Comparison of ENCODE assay signal across 1 cellular context in the genomic region with DNA sequence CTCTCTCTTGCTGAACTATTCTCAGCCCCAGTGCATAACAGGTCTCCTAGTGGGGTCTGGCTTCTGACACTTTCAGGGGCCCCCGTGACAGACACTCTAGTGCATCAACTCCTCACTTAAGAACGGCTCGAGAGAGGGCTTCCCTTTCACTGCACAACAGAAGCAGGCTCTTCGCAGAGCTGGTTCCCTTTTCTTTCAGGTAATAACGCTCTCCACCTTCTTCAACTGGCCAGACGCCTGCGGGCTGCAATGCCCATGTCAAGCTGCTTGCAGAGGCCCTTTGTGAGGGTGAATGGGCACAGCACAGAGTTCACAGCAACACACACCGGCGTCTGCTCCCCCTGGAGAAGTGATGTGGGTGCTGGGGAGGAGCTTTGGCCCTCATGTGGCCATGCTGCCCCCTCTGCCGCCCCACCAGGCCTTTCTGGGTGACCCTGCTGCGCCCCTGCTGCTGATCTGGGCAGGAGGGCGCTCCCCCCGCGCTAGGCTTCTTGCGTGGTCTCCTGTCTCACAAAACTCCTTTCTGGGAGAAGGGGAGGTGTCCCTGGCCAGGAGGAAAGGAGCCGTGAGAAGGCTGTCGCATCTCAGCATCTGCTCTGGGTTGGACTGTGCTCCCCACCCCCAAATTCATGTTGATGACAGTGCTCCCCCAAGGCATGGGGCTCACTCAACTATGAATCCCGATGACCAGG.
A peak's percentile ranks its signal among the peaks of the same experiment; 100 is the strongest.
TF ChIP-seq lines count a peak whose summit lies in the region.

No MANE protein-coding gene starts in this region.

TF ChIP-seq in HepG2, 621 proteins besides CTCF, POLR2A, EP300 and RAD21:
- TF ChIP-seq AKAP8 (CRISPR knock-in tag; IDR thresholded peaks at IDR 0.05) (0 out of 2 replicates have a peak, but pooled peaks have one; percentile 26), FOXK1 (CRISPR knock-in tag; IDR thresholded peaks at IDR 0.05; ENCODE audit: borderline replicate concordance, low read depth) (no peak), AGO2 (optimal IDR thresholded peaks at IDR 0.05; ENCODE audit: low read depth, low read length) (peak; percentile 36), ZNF263 (CRISPR knock-in tag; IDR thresholded peaks at IDR 0.05) (0 out of 2 replicates have a peak, but pooled peaks have one; percentile 40), ETV5 (CRISPR knock-in tag; IDR thresholded peaks at IDR 0.05; ENCODE audit: borderline replicate concordance) (no peak)
- TF ChIP-seq, protein P1, sequence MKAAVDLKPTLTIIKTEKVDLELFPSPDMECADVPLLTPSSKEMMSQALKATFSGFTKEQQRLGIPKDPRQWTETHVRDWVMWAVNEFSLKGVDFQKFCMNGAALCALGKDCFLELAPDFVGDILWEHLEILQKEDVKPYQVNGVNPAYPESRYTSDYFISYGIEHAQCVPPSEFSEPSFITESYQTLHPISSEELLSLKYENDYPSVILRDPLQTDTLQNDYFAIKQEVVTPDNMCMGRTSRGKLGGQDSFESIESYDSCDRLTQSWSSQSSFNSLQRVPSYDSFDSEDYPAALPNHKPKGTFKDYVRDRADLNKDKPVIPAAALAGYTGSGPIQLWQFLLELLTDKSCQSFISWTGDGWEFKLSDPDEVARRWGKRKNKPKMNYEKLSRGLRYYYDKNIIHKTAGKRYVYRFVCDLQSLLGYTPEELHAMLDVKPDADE (CRISPR knock-in tag; IDR thresholded peaks at IDR 0.05) = no peak
